ENCODE assay signal across 25 cellular contexts in the genomic region with DNA sequence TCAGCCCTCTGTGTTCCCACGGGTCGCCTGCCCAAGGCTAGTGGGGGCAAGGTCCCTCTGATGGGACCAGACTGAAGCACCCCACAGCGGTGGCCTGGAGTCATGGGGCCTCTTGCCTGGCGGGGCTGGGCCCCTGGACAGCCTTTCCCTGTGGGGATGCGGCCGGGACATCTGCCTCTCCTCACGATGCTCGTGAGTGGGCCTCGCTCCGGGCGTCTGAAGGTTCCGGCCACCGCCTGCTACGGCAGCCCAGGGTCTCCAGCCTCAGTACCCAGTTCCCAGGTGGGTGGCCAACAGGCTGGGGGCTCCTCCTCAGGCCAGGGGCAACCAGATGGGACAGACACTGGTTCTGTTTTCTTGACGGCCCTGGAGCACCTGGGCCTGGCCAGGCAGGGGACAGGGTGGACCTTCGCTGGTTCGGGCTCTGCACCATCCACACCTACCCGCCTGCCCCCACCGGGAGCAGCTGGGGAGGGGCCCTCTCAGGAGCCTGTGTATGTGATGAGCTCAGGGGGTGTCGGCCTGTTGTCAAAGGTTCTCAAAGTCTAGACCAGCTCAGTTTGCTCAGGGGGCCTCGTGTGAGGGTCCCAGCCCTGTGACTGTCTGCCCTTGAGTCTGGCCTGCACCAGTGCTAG. TPM values are rescaled to one million over a fixed set of nuclear protein-coding genes. Genes with fewer than 3 reads are reported as not detected.
DNase-seq lines count a peak whose midpoint lies in the region; ATAC-seq, FAIRE-seq and TF ChIP-seq lines count a peak whose summit lies in the region.
"Had no signal": no experiment of that assay in that cellular context is flagged by ENCODE, and none has a peak within 500 bp of the region (broad histone marks: within the 10 kb centered on the region; RNA-seq: fewer than 3 reads in every experiment).

No MANE protein-coding gene starts in this region.

- H3K27ac ChIP-seq in HepG2 (ENCODE audit: extremely low read length, insufficient read depth, low read length), result no peak overlapping the region
- H3K27ac ChIP-seq in right lobe of liver, result no peak overlapping the region
- no peak overlapping the region for H3K27ac ChIP-seq in endodermal cell (ENCODE audit: low read depth, low read length)
- H3K27ac ChIP-seq: 22Rv1, A549, HL-60 had no signal

- CTCF ChIA-PET in activated naive CD4-positive, alpha-beta T cell treated with anti-CD3 and anti-CD28 coated beads, Interleukin-2, amount 10 ng/mL, durations not matched to agents 7 days and 5 days (lab: Charles Lee), result no interaction called here
- CTCF ChIA-PET in HepG2 (lab: Yijun Ruan, JAX; ENCODE audit: low intra/inter-chr PET ratio, low total read pairs), result no interaction called here

- H3K36me3 ChIP-seq in HepG2 (replicated peaks in 1 of 2; ENCODE audit: control insufficient read depth in 1 of 2, insufficient read depth in 2 of 2, low read length in 2 of 2) (no peaks in the 10 kb centered on the region; a peak in 1 of 5 replicates), right lobe of liver (no peaks in the 10 kb centered on the region), endodermal cell (ENCODE audit: control insufficient read depth, insufficient read depth, low read length) (no peaks in the 10 kb centered on the region)

- H4K20me1 ChIP-seq in HepG2 (ENCODE audit: insufficient read depth, low read length), result peaks cover 3% of the 10 kb centered on the region; the same call in 1 of the 2 replicates

- in situ Hi-C loops in HepG2 (cut with HindIII; ENCODE audit: extremely low pct_ligation_motif_present, low pct_unique_long_range_greater_than_20kb), result no loop called here

- TF ChIP-seq CTCF in HepG2 (CRISPR knock-in tag; IDR thresholded peaks at IDR 0.05) (no peak), right lobe of liver (IDR thresholded peaks at IDR 0.05) (no peak), endodermal cell (conservative IDR thresholded peaks at IDR 0.05) (no peak)

- no peak for DNase-seq in activated naive CD4-positive, alpha-beta T cell treated with anti-CD3 and anti-CD28 coated beads, Interleukin-2, amount 10 ng/mL, durations not matched to agents 7 days and 5 days
- no peak for DNase-seq in activated naive CD4-positive, alpha-beta T cell treated with anti-CD3 and anti-CD28 coated beads, Interleukin-2, amount 50 U/mL, for 72 hours (ENCODE audit: low spot score in 2 of 2)
- DNase-seq in HepG2 (ENCODE audit: low spot score) (no peak), right lobe of liver (no peak), endodermal cell (peak; percentile 47), OCI-M2 (lab: John Stamatoyannopoulos, UW; ENCODE audit: unreplicated experiment) (no peak), head of caudate nucleus (no peak)
- DNase-seq: AML-193; Calu3; CD8-positive, alpha-beta T cell; DMS79 treated with DMSO at 0.1 percent for 48 hours; EL; HCEC 1CT; IMR-90 had no signal

- H3K4me1 ChIP-seq in HepG2 (ENCODE audit: insufficient read depth, low read length) (peaks cover 28% of the 10 kb centered on the region), right lobe of liver (no peaks in the 10 kb centered on the region), endodermal cell (ENCODE audit: control insufficient read depth, insufficient read depth, low read length) (peaks cover 12% of the 10 kb centered on the region)
- H3K4me1 ChIP-seq: A549 had no signal

- H3K36me3 Mint-ChIP-seq in activated naive CD4-positive, alpha-beta T cell treated with anti-CD3 and anti-CD28 coated beads, Interleukin-2, amount 10 ng/mL, durations not matched to agents 7 days and 5 days, result no peaks in the 10 kb centered on the region
- H3K36me3 Mint-ChIP-seq in activated naive CD4-positive, alpha-beta T cell treated with anti-CD3 and anti-CD28 coated beads, Interleukin-2, amount 50 U/mL, for 72 hours, result no peaks in the 10 kb centered on the region
- H3K36me3 Mint-ChIP-seq in endodermal cell (ENCODE audit: low read depth), result peaks cover 1% of the 10 kb centered on the region
- H3K36me3 Mint-ChIP-seq: CD14-positive monocyte; CD8-positive, alpha-beta T cell had no signal

- no peak overlapping the region for H2AFZ ChIP-seq in HepG2 (ENCODE audit: low read length)
- H2AFZ ChIP-seq: GM23338 had no signal

- BruUV-seq in HepG2 (replicated peaks; lab: Mats Ljungman, UMichigan), result no TSS peak

- no peak overlapping the region for H3K4me3 Mint-ChIP-seq in activated naive CD4-positive, alpha-beta T cell treated with anti-CD3 and anti-CD28 coated beads, Interleukin-2, amount 10 ng/mL, durations not matched to agents 7 days and 5 days
- no peak overlapping the region for H3K4me3 Mint-ChIP-seq in endodermal cell
- H3K4me3 Mint-ChIP-seq: CD14-positive monocyte; CD8-positive, alpha-beta T cell; GM23338 had no signal

- H3K4me1 Mint-ChIP-seq in activated naive CD4-positive, alpha-beta T cell treated with anti-CD3 and anti-CD28 coated beads, Interleukin-2, amount 10 ng/mL, durations not matched to agents 7 days and 5 days, result no peaks in the 10 kb centered on the region
- peaks cover 3% of the 10 kb centered on the region for H3K4me1 Mint-ChIP-seq in endodermal cell
- H3K4me1 Mint-ChIP-seq: CD14-positive monocyte had no signal

- H3K4me3 ChIP-seq in HepG2 (replicated peaks in 1 of 3; ENCODE audit: insufficient read depth in 1 of 3, low read depth in 2 of 3, low read length in 3 of 3), result no peak overlapping the region
- no peak overlapping the region for H3K4me3 ChIP-seq in right lobe of liver
- no peak overlapping the region for H3K4me3 ChIP-seq in endodermal cell (ENCODE audit: low read length)
- H3K4me3 ChIP-seq: A549, GM12878, GM23338 had no signal

- peaks cover 35% of the 10 kb centered on the region for H3K27me3 Mint-ChIP-seq in activated naive CD4-positive, alpha-beta T cell treated with anti-CD3 and anti-CD28 coated beads, Interleukin-2, amount 10 ng/mL, durations not matched to agents 7 days and 5 days
- H3K27me3 Mint-ChIP-seq in endodermal cell (ENCODE audit: insufficient read depth), result peaks cover 57% of the 10 kb centered on the region

- H3K9ac ChIP-seq in HepG2 (ENCODE audit: insufficient read depth, low read depth, low read length) (no peak overlapping the region), endodermal cell (ENCODE audit: extremely low read depth, low read length, poor library complexity, severe bottlenecking) (no peak overlapping the region)

- no peaks in the 10 kb centered on the region for H3K79me2 ChIP-seq in HepG2 (ENCODE audit: insufficient read depth, low read length)

- intact Hi-C loops in HepG2 (cut with micrococcal nuclease; ENCODE audit: unreplicated experiment), result no loop called here
- intact Hi-C loops in right lobe of liver (cut with DNase I), result no loop called here
- intact Hi-C loops in head of caudate nucleus (cut with DNase I), result no loop called here

- TF ChIP-seq RAD21 in HepG2 (CRISPR knock-in tag; IDR thresholded peaks at IDR 0.05), result no peak

- no peak for TF ChIP-seq POLR2A in HepG2 (IDR thresholded peaks at IDR 0.05; ENCODE audit: insufficient read depth in 1 of 2, low read depth in 2 of 2, low read length in 2 of 2)
- TF ChIP-seq POLR2A in right lobe of liver (IDR thresholded peaks at IDR 0.05), result no peak

- H3K4me2 ChIP-seq in HepG2 (ENCODE audit: low read depth, low read length), result no peak overlapping the region
- H3K4me2 ChIP-seq: A549, GM23338 had no signal

- H3K27me3 ChIP-seq in HepG2 (ENCODE audit: control insufficient read depth in 1 of 2, insufficient read depth in 2 of 2, low read length in 2 of 2), result peaks cover 15 to 52% of the 10 kb centered on the region in 2 experiments
- H3K27me3 ChIP-seq in right lobe of liver, result no peaks in the 10 kb centered on the region
- peaks cover 24% of the 10 kb centered on the region for H3K27me3 ChIP-seq in endodermal cell (ENCODE audit: control insufficient read depth, insufficient read depth, low read length, poor library complexity, severe bottlenecking)

- ATAC-seq in activated naive CD4-positive, alpha-beta T cell treated with anti-CD3 and anti-CD28 coated beads, Interleukin-2, amount 50 U/mL, for 72 hours, result no peak
- ATAC-seq in HepG2, result peak; percentile 11
- ATAC-seq in right lobe of liver, result no peak
- ATAC-seq in GM19035 (IDR thresholded peaks at IDR 0.05; ENCODE audit: unreplicated experiment), result no peak
- ATAC-seq: CD8-positive, alpha-beta T cell; GM12878 had no signal

- peak overlapping the region; percentile 56 for H3K27ac Mint-ChIP-seq in activated naive CD4-positive, alpha-beta T cell treated with anti-CD3 and anti-CD28 coated beads, Interleukin-2, amount 10 ng/mL, durations not matched to agents 7 days and 5 days
- no peak overlapping the region for H3K27ac Mint-ChIP-seq in activated naive CD4-positive, alpha-beta T cell treated with anti-CD3 and anti-CD28 coated beads, Interleukin-2, amount 50 U/mL, for 72 hours
- no peak overlapping the region for H3K27ac Mint-ChIP-seq in endodermal cell
- H3K27ac Mint-ChIP-seq: CD14-positive monocyte; CD8-positive, alpha-beta T cell; GM23338 had no signal

- H3K9me3 Mint-ChIP-seq in activated naive CD4-positive, alpha-beta T cell treated with anti-CD3 and anti-CD28 coated beads, Interleukin-2, amount 10 ng/mL, durations not matched to agents 7 days and 5 days, result peaks cover 2% of the 10 kb centered on the region
- no peaks in the 10 kb centered on the region for H3K9me3 Mint-ChIP-seq in activated naive CD4-positive, alpha-beta T cell treated with anti-CD3 and anti-CD28 coated beads, Interleukin-2, amount 50 U/mL, for 72 hours
- H3K9me3 Mint-ChIP-seq in endodermal cell, result no peaks in the 10 kb centered on the region
- H3K9me3 Mint-ChIP-seq: CD8-positive, alpha-beta T cell had no signal

- no peak for FAIRE-seq in HepG2 (lab: Jason Lieb, UNC)
- FAIRE-seq: A549, GM12878, H54 had no signal

- POLR2A ChIA-PET in HepG2 (lab: Yijun Ruan, JAX), result no interaction called here

- 0% methylated on average over 1 of the region's 21 CpGs for WGBS in HepG2 (ENCODE audit: low lambda C conversion rate)
- WGBS in right lobe of liver (ENCODE audit: insufficient coverage, low coverage, low lambda C conversion rate, missing lambda C conversion rate), result no CpG with 5 or more reads among the region's 21 CpGs
- 90 to 94% methylated on average over 13 to 21 of the region's 21 CpGs for WGBS in endodermal cell (ENCODE audit: insufficient coverage in 1 of 2, insufficient read length in 1 of 2), 2 experiments

- TF ChIP-seq EP300 in HepG2 (IDR thresholded peaks at IDR 0.05; ENCODE audit: low read depth in 2 of 2, low read length in 2 of 2), result no peak
- TF ChIP-seq EP300 in HepG2 (CRISPR knock-in tag; IDR thresholded peaks at IDR 0.05; ENCODE audit: borderline replicate concordance), result no peak

- no peaks in the 10 kb centered on the region for H3K9me3 ChIP-seq in HepG2 (ENCODE audit: low read length)
- no peaks in the 10 kb centered on the region for H3K9me3 ChIP-seq in right lobe of liver
- no peaks in the 10 kb centered on the region for H3K9me3 ChIP-seq in endodermal cell (ENCODE audit: control insufficient read depth, low read length)
- H3K9me3 ChIP-seq: A549 had no signal

RNA-seq across cellular contexts. Expression of gene DOK7, which starts 32.4 kb away (rescaled TPM):
- total RNA-seq in activated naive CD4-positive, alpha-beta T cell treated with anti-CD3 and anti-CD28 coated beads, Interleukin-2, amount 50 U/mL, for 72 hours, result not detected
- total RNA-seq in HepG2 (2016; rRNA removed; fragmentation: Illumina TruSeq; extraction: Trizol) (0.07 TPM in 1 of 2 replicates, not detected in the other), right lobe of liver (1 to 10 TPM in 4 of 6 experiments, under 1 TPM in 2; 0.73 to 2.4 (median 1.5) TPM), endodermal cell (1 to 10 TPM in 1 of 2 donors, under 1 TPM in 1; 0.38 to 1.3 TPM)
- not detected in 2 replicates for total RNA-seq in HepG2 (2016; cell fraction: cytosol; rRNA removed; fragmentation: Illumina TruSeq; extraction: Trizol; ENCODE audit: low read depth)
- 0.04 TPM in 1 of 2 replicates, not detected in the other for total RNA-seq in HepG2 (2016; cell fraction: insoluble cytoplasmic fraction; rRNA removed; fragmentation: Illumina TruSeq; extraction: Trizol)
- 0.06 TPM in 1 of 2 replicates, not detected in the other for total RNA-seq in HepG2 (2016; cell fraction: membrane; rRNA removed; fragmentation: Illumina TruSeq; extraction: Trizol)
- not detected in 2 replicates for total RNA-seq in HepG2 (2016; cell fraction: nucleus; rRNA removed; fragmentation: Illumina TruSeq; extraction: Trizol)
- 0.03 and 0.05 TPM in 2 replicates for polyA plus RNA-seq in HepG2 (2011; rRNA removed)
- 0.05 and 0.08 TPM in 2 replicates for polyA plus RNA-seq in HepG2 (2011; cell fraction: cytosol; rRNA removed)
- 0.26 and 0.32 TPM in 2 replicates for polyA plus RNA-seq in HepG2 (2011; cell fraction: nucleus; rRNA removed)
- not detected in 2 replicates for polyA plus RNA-seq in HepG2 (2012)
- not detected in 2 replicates for polyA plus RNA-seq in HepG2 (2016; cell fraction: cytosol; fragmentation: Illumina TruSeq; extraction: Trizol; ENCODE audit: low read depth)
- 0.19 TPM in 1 of 2 replicates, not detected in the other for polyA plus RNA-seq in HepG2 (2016; cell fraction: insoluble cytoplasmic fraction; fragmentation: Illumina TruSeq; extraction: Trizol; ENCODE audit: low read depth)
- polyA plus RNA-seq in HepG2 (2016; cell fraction: membrane; fragmentation: Illumina TruSeq; extraction: Trizol; ENCODE audit: low read depth), result not detected in 2 replicates
- polyA plus RNA-seq in HepG2 (2016; cell fraction: nucleus; fragmentation: Illumina TruSeq; extraction: Trizol; ENCODE audit: insufficient read depth, low read depth), result not detected in 2 replicates
- 0.38 TPM in 1 of 2 replicates, not detected in the other for polyA minus RNA-seq in HepG2 (2011; rRNA and poly(A)+ RNA removed; ENCODE audit: low replicate concordance)
- not detected in 2 replicates for polyA minus RNA-seq in HepG2 (2011; cell fraction: cytosol; rRNA and poly(A)+ RNA removed)
- not detected in 2 replicates for polyA minus RNA-seq in HepG2 (2011; cell fraction: nucleus; rRNA and poly(A)+ RNA removed)
- 0.46 TPM for polyA plus RNA-seq in endodermal cell (2013, experiment 1 of 2)
- polyA plus RNA-seq in endodermal cell (2013, experiment 2 of 2), result 1.0 TPM
- total RNA-seq: CD8-positive, alpha-beta T cell; G401; HT1080; IMR-90 had no signal
- polyA plus RNA-seq: BJ, CD14-positive monocyte, IMR-90 had no signal

RNA-seq across cellular contexts. Expression of gene LRPAP1, which starts 36.8 kb away (rescaled TPM):
- total RNA-seq in activated naive CD4-positive, alpha-beta T cell treated with anti-CD3 and anti-CD28 coated beads, Interleukin-2, amount 50 U/mL, for 72 hours, result 10 to 100 TPM; 44.9 to 48.7 TPM
- total RNA-seq in HepG2 (2016; rRNA removed; fragmentation: Illumina TruSeq; extraction: Trizol), result 81.5 and 191 TPM in 2 replicates
- total RNA-seq in HepG2 (2016; cell fraction: cytosol; rRNA removed; fragmentation: Illumina TruSeq; extraction: Trizol; ENCODE audit: low read depth), result 13.6 and 13.8 TPM in 2 replicates
- total RNA-seq in HepG2 (2016; cell fraction: insoluble cytoplasmic fraction; rRNA removed; fragmentation: Illumina TruSeq; extraction: Trizol), result 74.4 and 198 TPM in 2 replicates
- 21.2 and 25.2 TPM in 2 replicates for total RNA-seq in HepG2 (2016; cell fraction: membrane; rRNA removed; fragmentation: Illumina TruSeq; extraction: Trizol)
- 143 and 170 TPM in 2 replicates for total RNA-seq in HepG2 (2016; cell fraction: nucleus; rRNA removed; fragmentation: Illumina TruSeq; extraction: Trizol)
- 153 and 176 TPM in 2 replicates for polyA plus RNA-seq in HepG2 (2011; rRNA removed)
- polyA plus RNA-seq in HepG2 (2011; cell fraction: cytosol; rRNA removed), result 149 and 180 TPM in 2 replicates
- 95.3 and 103 TPM in 2 replicates for polyA plus RNA-seq in HepG2 (2011; cell fraction: nucleus; rRNA removed)
- polyA plus RNA-seq in HepG2 (2012), result 118 TPM in 2 replicates
- 23.9 and 25.8 TPM in 2 replicates for polyA plus RNA-seq in HepG2 (2016; cell fraction: cytosol; fragmentation: Illumina TruSeq; extraction: Trizol; ENCODE audit: low read depth)
- polyA plus RNA-seq in HepG2 (2016; cell fraction: insoluble cytoplasmic fraction; fragmentation: Illumina TruSeq; extraction: Trizol; ENCODE audit: low read depth), result 64.4 and 77.4 TPM in 2 replicates
- 25.2 and 31.6 TPM in 2 replicates for polyA plus RNA-seq in HepG2 (2016; cell fraction: membrane; fragmentation: Illumina TruSeq; extraction: Trizol; ENCODE audit: low read depth)
- polyA plus RNA-seq in HepG2 (2016; cell fraction: nucleus; fragmentation: Illumina TruSeq; extraction: Trizol; ENCODE audit: insufficient read depth, low read depth), result 270 and 284 TPM in 2 replicates
- 32.2 and 52.3 TPM in 2 replicates for polyA minus RNA-seq in HepG2 (2011; rRNA and poly(A)+ RNA removed; ENCODE audit: low replicate concordance)
- 53.1 and 54.6 TPM in 2 replicates for polyA minus RNA-seq in HepG2 (2011; cell fraction: cytosol; rRNA and poly(A)+ RNA removed)
- 24.3 and 25.0 TPM in 2 replicates for polyA minus RNA-seq in HepG2 (2011; cell fraction: nucleus; rRNA and poly(A)+ RNA removed)
- total RNA-seq in right lobe of liver, result 100 to 1,000 TPM in 1 of 6 experiments, 10 to 100 TPM in 5; 63.4 to 108 (median 85.3) TPM
- total RNA-seq in endodermal cell, result 100 to 1,000 TPM; 111 to 129 TPM
- 89.0 TPM for polyA plus RNA-seq in endodermal cell (2013, experiment 1 of 2)
- polyA plus RNA-seq in endodermal cell (2013, experiment 2 of 2), result 75.9 TPM

RNA-seq across cellular contexts. Expression of gene HGFAC, which starts 53.7 kb away (rescaled TPM):
- not detected for total RNA-seq in activated naive CD4-positive, alpha-beta T cell treated with anti-CD3 and anti-CD28 coated beads, Interleukin-2, amount 50 U/mL, for 72 hours
- total RNA-seq in HepG2 (2016; rRNA removed; fragmentation: Illumina TruSeq; extraction: Trizol) (0.98 and 8.5 TPM in 2 replicates), right lobe of liver (100 to 1,000 TPM in 5 of 6 experiments, 10 to 100 TPM in 1; 73.9 to 176 (median 140) TPM), endodermal cell (under 1 TPM in 1 of 2 donors, not detected in 1; 0.46 TPM)
- 1.8 and 1.9 TPM in 2 replicates for total RNA-seq in HepG2 (2016; cell fraction: cytosol; rRNA removed; fragmentation: Illumina TruSeq; extraction: Trizol; ENCODE audit: low read depth)
- 1.2 and 9.0 TPM in 2 replicates for total RNA-seq in HepG2 (2016; cell fraction: insoluble cytoplasmic fraction; rRNA removed; fragmentation: Illumina TruSeq; extraction: Trizol)
- total RNA-seq in HepG2 (2016; cell fraction: membrane; rRNA removed; fragmentation: Illumina TruSeq; extraction: Trizol), result 1.4 and 1.8 TPM in 2 replicates
- total RNA-seq in HepG2 (2016; cell fraction: nucleus; rRNA removed; fragmentation: Illumina TruSeq; extraction: Trizol), result 14.0 and 15.7 TPM in 2 replicates
- polyA plus RNA-seq in HepG2 (2011; rRNA removed), result 63.6 and 107 TPM in 2 replicates
- 8.9 and 16.3 TPM in 2 replicates for polyA plus RNA-seq in HepG2 (2011; cell fraction: cytosol; rRNA removed)
- 1,761 and 2,041 TPM in 2 replicates for polyA plus RNA-seq in HepG2 (2011; cell fraction: nucleus; rRNA removed)
- polyA plus RNA-seq in HepG2 (2012), result 31.4 and 46.5 TPM in 2 replicates
- 1.9 and 2.1 TPM in 2 replicates for polyA plus RNA-seq in HepG2 (2016; cell fraction: cytosol; fragmentation: Illumina TruSeq; extraction: Trizol; ENCODE audit: low read depth)
- 1.9 and 2.5 TPM in 2 replicates for polyA plus RNA-seq in HepG2 (2016; cell fraction: insoluble cytoplasmic fraction; fragmentation: Illumina TruSeq; extraction: Trizol; ENCODE audit: low read depth)
- polyA plus RNA-seq in HepG2 (2016; cell fraction: membrane; fragmentation: Illumina TruSeq; extraction: Trizol; ENCODE audit: low read depth), result 1.6 and 2.1 TPM in 2 replicates
- polyA plus RNA-seq in HepG2 (2016; cell fraction: nucleus; fragmentation: Illumina TruSeq; extraction: Trizol; ENCODE audit: insufficient read depth, low read depth), result 65.6 and 66.9 TPM in 2 replicates
- 15.4 TPM in 1 of 2 replicates, not detected in the other for polyA minus RNA-seq in HepG2 (2011; rRNA and poly(A)+ RNA removed; ENCODE audit: low replicate concordance)
- 5.8 and 5.9 TPM in 2 replicates for polyA minus RNA-seq in HepG2 (2011; cell fraction: cytosol; rRNA and poly(A)+ RNA removed)
- polyA minus RNA-seq in HepG2 (2011; cell fraction: nucleus; rRNA and poly(A)+ RNA removed), result 43.4 and 57.3 TPM in 2 replicates
- 0.93 TPM for polyA plus RNA-seq in endodermal cell (2013, experiment 1 of 2)
- 0.50 TPM for polyA plus RNA-seq in endodermal cell (2013, experiment 2 of 2)
- total RNA-seq: Calu3; CD8-positive, alpha-beta T cell; G401; HT1080; IMR-90 had no signal
- polyA plus RNA-seq: BJ, CD14-positive monocyte, GM12878, GM23338 had no signal

Comparison
In these comparisons a context has a peak if more than half of its experiments do, and no peak if none do; other contexts are left out.
1. RNA of gene HGFAC, which starts 53.7 kb away (total RNA-seq): 73.9 to 176 TPM in right lobe of liver; 0.98 to 15.7 TPM in HepG2, 0.46 TPM in endodermal cell and not detected in activated naive CD4-positive, alpha-beta T cell treated with anti-CD3 and anti-CD28 coated beads, Interleukin-2, amount 50 U/mL, for 72 hours; every median in the first group is over 4 times any median in the second.